In the genomic region with DNA sequence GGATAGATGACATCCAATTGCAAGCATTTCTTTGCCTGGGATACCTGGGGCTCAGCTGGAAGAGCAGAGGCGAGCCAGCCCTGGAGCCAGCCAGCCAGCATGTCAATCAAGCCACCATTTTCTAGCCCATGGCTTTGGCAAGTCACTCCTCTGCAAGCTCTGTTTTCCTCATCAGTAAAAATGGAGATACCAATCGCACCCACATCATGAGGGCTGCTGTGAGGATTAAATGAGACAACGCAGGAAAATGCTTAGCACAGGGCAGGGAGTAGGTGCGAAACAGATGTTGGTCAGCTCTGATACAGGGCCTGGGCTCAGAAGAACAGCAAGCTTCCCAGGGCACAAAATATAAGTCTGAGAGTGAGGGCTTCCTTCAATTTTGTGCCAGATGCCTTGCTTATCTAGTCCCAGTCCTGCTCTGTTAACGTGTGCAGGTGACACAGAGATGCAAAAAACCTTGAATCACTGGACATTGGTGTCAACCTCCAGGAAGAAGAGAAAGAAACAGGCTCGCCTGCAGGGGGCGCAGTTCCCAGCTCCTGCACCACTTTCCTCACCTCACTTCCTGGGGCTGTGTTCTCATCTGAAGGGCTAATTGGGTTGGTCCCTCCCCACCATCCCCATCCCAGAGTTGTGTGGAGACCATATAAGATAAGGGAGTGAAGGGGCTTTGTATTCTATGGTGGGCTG, we compare ENCODE assay signal across 12 cellular contexts.
DNase-seq lines count a peak whose midpoint lies in the region; FAIRE-seq and TF ChIP-seq lines count a peak whose summit lies in the region.
"Had no signal": no experiment of that assay in that cellular context is flagged by ENCODE, and none has a peak within 500 bp of the region (broad histone marks: within the 10 kb centered on the region; RNA-seq: fewer than 3 reads in every experiment).

No MANE protein-coding gene starts in this region.

- H3K4me3 ChIP-seq in bronchial epithelial cell (ENCODE audit: low read depth, low read length) (no peak overlapping the region), trophoblast cell (ENCODE audit: low read depth, low read length) (no peak overlapping the region), mesendoderm (ENCODE audit: low read length) (no peak overlapping the region)

- no peak overlapping the region for H3K23ac ChIP-seq in trophoblast cell (ENCODE audit: low read length)
- H3K23ac ChIP-seq in mesendoderm (ENCODE audit: low read length) = no peak overlapping the region

- H4K8ac ChIP-seq in trophoblast cell (ENCODE audit: low read depth, low read length) (no peak overlapping the region), mesendoderm (ENCODE audit: low read depth, low read length) (no peak overlapping the region)

- no peak overlapping the region for H3K4ac ChIP-seq in trophoblast cell (ENCODE audit: low read depth, low read length)
- H3K4ac ChIP-seq in mesendoderm (ENCODE audit: low read depth, low read length) = no peak overlapping the region

- no peak overlapping the region for H3K18ac ChIP-seq in trophoblast cell (ENCODE audit: low read length)
- H3K18ac ChIP-seq in mesendoderm (ENCODE audit: low read length) = no peak overlapping the region

- WGBS in trophoblast cell (ENCODE audit: extremely low coverage, insufficient coverage, insufficient read length) = no CpG with 5 or more reads among the region's 7 CpGs
- WGBS in mesendoderm (ENCODE audit: extremely low coverage, insufficient coverage, low lambda C conversion rate) = no CpG with 5 or more reads among the region's 7 CpGs

- H2AK5ac ChIP-seq in trophoblast cell (ENCODE audit: low read length) = no peak overlapping the region
- H2AK5ac ChIP-seq in mesendoderm (ENCODE audit: low read length) = no peak overlapping the region

- no peak overlapping the region for H2BK15ac ChIP-seq in mesendoderm (replicated peaks; ENCODE audit: low read depth)

- H2BK120ac ChIP-seq in trophoblast cell (ENCODE audit: insufficient read depth, low read length, poor library complexity) (no peak overlapping the region), mesendoderm (ENCODE audit: low read depth, low read length) (no peak overlapping the region)

- H3K9ac ChIP-seq in trophoblast cell (ENCODE audit: low read length) (no peak overlapping the region), mesendoderm (ENCODE audit: low read length) (no peak overlapping the region)

- no peaks in the 10 kb centered on the region for H3K9me3 ChIP-seq in trophoblast cell (ENCODE audit: insufficient read depth, low read depth, low read length)

- no peak overlapping the region for H3K56ac ChIP-seq in mesendoderm (ENCODE audit: low read length)

- H3K79me2 ChIP-seq in trophoblast cell (ENCODE audit: control insufficient read depth, insufficient read depth, low read length, poor library complexity) = no peaks in the 10 kb centered on the region
- H3K79me2 ChIP-seq in mesendoderm (ENCODE audit: control insufficient read depth, insufficient read depth, low read length) = no peaks in the 10 kb centered on the region

- H3K4me1 ChIP-seq in trophoblast cell (ENCODE audit: control insufficient read depth in 1 of 2, insufficient read depth in 2 of 2, low read length in 2 of 2) (no peaks in the 10 kb centered on the region), mesendoderm (ENCODE audit: control insufficient read depth, low read depth, low read length) (no peaks in the 10 kb centered on the region)

- H2BK5ac ChIP-seq in trophoblast cell (ENCODE audit: low read depth, low read length, poor library complexity) (no peak overlapping the region), mesendoderm (ENCODE audit: low read length) (no peak overlapping the region)

- H4K12ac ChIP-seq in trophoblast cell (ENCODE audit: low read depth, low read length) = no peak overlapping the region

- no peak for FAIRE-seq in bronchial epithelial cell (lab: Jason Lieb, UNC)

- no peaks in the 10 kb centered on the region for H3K27me3 ChIP-seq in bronchial epithelial cell (ENCODE audit: control insufficient read depth, insufficient read depth, low read length)
- H3K27me3 ChIP-seq in trophoblast cell (ENCODE audit: insufficient read depth, low read length) = no peaks in the 10 kb centered on the region
- no peaks in the 10 kb centered on the region for H3K27me3 ChIP-seq in mesendoderm (ENCODE audit: insufficient read depth, low read length, poor library complexity)

- TF ChIP-seq CTCF in bronchial epithelial cell (IDR thresholded peaks at IDR 0.05; ENCODE audit: insufficient read depth, low read length, severe bottlenecking) = peak; percentile 48

- H2AFZ ChIP-seq in trophoblast cell (ENCODE audit: insufficient read depth, low read length, poor library complexity) = no peak overlapping the region

- no peak overlapping the region for H4K91ac ChIP-seq in trophoblast cell (ENCODE audit: low read depth, low read length)

- H4K5ac ChIP-seq in mesendoderm (ENCODE audit: low read length) = no peak overlapping the region

- DNase-seq in DMS53 (lab: John Stamatoyannopoulos, UW) = peak; percentile 22
- DNase-seq in DMS53 treated with DMSO at 0.1 percent for 48 hours (lab: John Stamatoyannopoulos, UW; ENCODE audit: unreplicated experiment) = no peak
- DNase-seq in HT-29 (ENCODE audit: low spot score) = peak; percentile 12
- no peak for DNase-seq in bronchial epithelial cell (ENCODE audit: low read depth)
- DNase-seq in trophoblast cell = peak; percentile 86 to 89
- DNase-seq in stimulated activated naive CD4-positive, alpha-beta T cell (lab: John Stamatoyannopoulos, UW) = no peak
- no peak for DNase-seq in NCI-H2196 (lab: John Stamatoyannopoulos, UW; ENCODE audit: unreplicated experiment)
- no peak for DNase-seq in mesendoderm
- DNase-seq: effector CD8-positive, alpha-beta T cell; IMR-90; NCI-H1694; stimulated activated CD4-positive, alpha-beta T cell treated with anti-CD3 and anti-CD28 coated beads, Interleukin-4, amount 100 ng/mL, for 4 hours had no signal

- H3K36me3 ChIP-seq in bronchial epithelial cell (ENCODE audit: control insufficient read depth, insufficient read depth, low read length) (no peaks in the 10 kb centered on the region), trophoblast cell (ENCODE audit: control insufficient read depth in 1 of 2, insufficient read depth in 2 of 2, low read length in 2 of 2) (no peaks in the 10 kb centered on the region), mesendoderm (ENCODE audit: control insufficient read depth, insufficient read depth, low read length) (no peaks in the 10 kb centered on the region)

- H3K14ac ChIP-seq in trophoblast cell (ENCODE audit: low read length) = no peak overlapping the region

- H2BK12ac ChIP-seq in trophoblast cell (ENCODE audit: low read length) = no peak overlapping the region

- no peak overlapping the region for H3K4me2 ChIP-seq in trophoblast cell (ENCODE audit: low read length)
- no peak overlapping the region for H3K4me2 ChIP-seq in mesendoderm (ENCODE audit: low read length)

- H3K27ac ChIP-seq in trophoblast cell (ENCODE audit: low read depth, low read length) = no peak overlapping the region
- H3K27ac ChIP-seq in mesendoderm (ENCODE audit: low read depth, low read length) = no peak overlapping the region

- no peaks in the 10 kb centered on the region for H3K79me1 ChIP-seq in trophoblast cell (ENCODE audit: low read length)
- H3K79me1 ChIP-seq in mesendoderm (ENCODE audit: low read length) = no peaks in the 10 kb centered on the region

Comparison
In these comparisons a context has a peak if more than half of its experiments do, and no peak if none do; other contexts are left out.
1. DNase-seq: peak in DMS53 (single experiment), HT-29 (single experiment) and trophoblast cell (2 of 2); none in DMS53 treated with DMSO at 0.1 percent for 48 hours (single experiment), bronchial epithelial cell (single experiment), stimulated activated naive CD4-positive, alpha-beta T cell (0 of 6), NCI-H2196 (single experiment) and mesendoderm (single experiment).